ENCODE assay signal across 22 cellular contexts in the genomic region with DNA sequence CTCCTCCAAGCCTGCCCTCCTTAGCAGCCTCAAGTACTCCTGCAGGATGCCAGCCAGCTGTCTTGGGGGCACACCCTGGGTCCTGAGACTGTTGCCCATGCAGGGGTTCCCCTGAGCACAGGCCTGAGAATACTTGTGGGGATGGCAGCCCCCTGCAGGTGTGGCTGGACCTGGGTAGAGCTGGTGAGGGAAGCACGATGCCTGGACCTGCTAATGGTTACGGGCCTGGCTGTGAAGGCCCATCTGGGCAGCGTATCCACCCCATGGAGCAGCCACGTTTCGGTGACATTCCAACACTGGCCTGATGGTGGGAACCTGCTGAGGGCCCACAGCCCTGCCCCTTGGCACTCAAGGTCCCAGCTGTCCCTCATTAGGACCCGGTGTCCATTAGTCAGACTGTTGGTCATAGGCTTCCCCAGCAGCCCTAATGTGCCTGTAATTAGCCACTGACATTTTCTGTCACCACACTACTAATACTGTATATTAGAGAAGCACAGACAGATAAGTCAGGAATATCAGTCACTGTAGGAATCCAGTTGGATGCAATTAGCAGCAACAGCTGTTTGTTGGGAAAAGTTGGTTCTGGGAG.
"Had no signal": no experiment of that assay in that cellular context is flagged by ENCODE, and none has a peak within 500 bp of the region (broad histone marks: within the 10 kb centered on the region; RNA-seq: fewer than 3 reads in every experiment).

No MANE protein-coding gene starts in this region.

- H3K9me3 ChIP-seq: esophagus muscularis mucosa, gastrocnemius medialis, left ventricle myocardium inferior, neutrophil, pancreas, psoas muscle, right atrium auricular region, uterus had no signal

- H3K4me3 ChIP-seq: dorsolateral prefrontal cortex, esophagus muscularis mucosa, gastrocnemius medialis, left ventricle myocardium inferior, pancreas, psoas muscle, right atrium auricular region, skin epidermis, uterus had no signal

- FAIRE-seq: astrocyte, colon, pancreas had no signal

- H3K4me1 ChIP-seq: gastrocnemius medialis, pancreas, psoas muscle, uterus had no signal

- H3K36me3 ChIP-seq: uterus had no signal

- H3K27ac ChIP-seq: dorsolateral prefrontal cortex, esophagus muscularis mucosa, gastrocnemius medialis, left ventricle myocardium inferior, neutrophil, pancreas, psoas muscle, right atrium auricular region, skin epidermis, uterus had no signal

- H3K27me3 ChIP-seq: dorsolateral prefrontal cortex, esophagus muscularis mucosa, gastrocnemius medialis, neutrophil, pancreas, right atrium auricular region, uterus had no signal

- ATAC-seq: activated CD8-positive, alpha-beta T cell treated with anti-CD3 and anti-CD28 coated beads, Interleukin-2, amount 10 ng/mL, durations not matched to agents 7 days and 5 days; effector memory CD8-positive, alpha-beta T cell; gastrocnemius medialis; natural killer cell treated with Interleukin-12 subunit alpha and Interleukin-12 subunit beta and Interleukin-15 and Interleukin-18, amount 100 ng/mL, for 72 hours; pancreas; psoas muscle; stimulated activated memory B cell treated with anti-CD40 and anti-IgM and Interleukin-4, amounts not matched to agents 10 μg/mL and 1 μg/mL and 100 μg/mL, for 72 hours had no signal

- DNase-seq: activated CD4-positive, alpha-beta T cell treated with anti-CD3 and anti-CD28 coated beads for 48 hours; activated CD8-positive, alpha-beta T cell treated with anti-CD3 and anti-CD28 coated beads, Interleukin-2, amount 10 ng/mL, durations not matched to agents 7 days and 5 days; activated naive CD4-positive, alpha-beta T cell; activated T-cell treated with anti-CD3 and anti-CD28 coated beads, Interleukin-2, amount 50 U/mL, for 1 hour; dorsolateral prefrontal cortex; effector memory CD8-positive, alpha-beta T cell; gastrocnemius medialis; hypothalamus; left ventricle myocardium inferior; pancreas; psoas muscle; stimulated activated CD4-positive, alpha-beta T cell treated with anti-CD3 and anti-CD28 coated beads, Interleukin-2, amount 100 ng/mL, for 24 hours; trophoblast cell; uterus had no signal
